Comparison of ENCODE assay signal across 17 cellular contexts in genomic region chr3:66604476-66604875, GRCh38.
"Had no signal": no experiment of that assay in that cellular context is flagged by ENCODE, and none has a peak within 500 bp of the region (broad histone marks: within the 10 kb centered on the region; RNA-seq: fewer than 3 reads in every experiment).

No MANE protein-coding gene starts in this region.

- ATAC-seq: effector memory CD8-positive, alpha-beta T cell; gastrocnemius medialis; heart right ventricle; naive thymus-derived CD4-positive, alpha-beta T cell; psoas muscle; stimulated activated effector memory CD8-positive, alpha-beta T cell treated with anti-CD3 and anti-CD28 coated beads, Interleukin-12 subunit alpha, Interleukin-12 subunit beta, amount 100 ng/mL, for 72 hours had no signal

- H3K9me3 Mint-ChIP-seq: dendritic cell treated with granulocyte-macrophage colony-stimulating factor and Interleukin-4, amounts not matched to agents 40 ng/mL and 50 ng/mL, for 4 days; effector memory CD8-positive, alpha-beta T cell; stimulated activated effector memory CD8-positive, alpha-beta T cell treated with anti-CD3 and anti-CD28 coated beads, Interleukin-12 subunit alpha, Interleukin-12 subunit beta, amount 100 ng/mL, for 72 hours; stimulated activated naive CD8-positive, alpha-beta T cell treated with anti-CD3 and anti-CD28 coated beads, Interleukin-15, Interleukin-2, amounts not matched to agents 100 ng/mL and 50 ng/mL, for 24 hours had no signal

- H3K36me3 Mint-ChIP-seq: stimulated activated effector memory CD8-positive, alpha-beta T cell treated with anti-CD3 and anti-CD28 coated beads, Interleukin-12 subunit alpha, Interleukin-12 subunit beta, amount 100 ng/mL, for 72 hours had no signal

- H3K4me1 Mint-ChIP-seq: stimulated activated effector memory CD8-positive, alpha-beta T cell treated with anti-CD3 and anti-CD28 coated beads, Interleukin-12 subunit alpha, Interleukin-12 subunit beta, amount 100 ng/mL, for 72 hours had no signal

- DNase-seq: effector memory CD8-positive, alpha-beta T cell; gastrocnemius medialis; heart right ventricle; hypothalamus; kidney glomerular epithelial cell; mammary epithelial cell; naive thymus-derived CD4-positive, alpha-beta T cell; nephron progenitor cell; psoas muscle; retina; right lobe of liver; stimulated activated CD4-positive, alpha-beta T cell treated with anti-CD3 and anti-CD28 coated beads, Interleukin-4, amount 100 ng/mL, for 1 hour; stimulated activated CD8-positive, alpha-beta memory T cell treated with anti-CD3 and anti-CD28 coated beads, Interleukin-4, amount 100 ng/mL, for 48 hours; testis had no signal

- H3K4me3 Mint-ChIP-seq: dendritic cell treated with granulocyte-macrophage colony-stimulating factor and Interleukin-4, amounts not matched to agents 40 ng/mL and 50 ng/mL, for 4 days; effector memory CD8-positive, alpha-beta T cell; nephron progenitor cell; stimulated activated effector memory CD8-positive, alpha-beta T cell treated with anti-CD3 and anti-CD28 coated beads, Interleukin-12 subunit alpha, Interleukin-12 subunit beta, amount 100 ng/mL, for 72 hours; stimulated activated naive CD8-positive, alpha-beta T cell treated with anti-CD3 and anti-CD28 coated beads, Interleukin-15, Interleukin-2, amounts not matched to agents 100 ng/mL and 50 ng/mL, for 24 hours had no signal

- H3K27ac Mint-ChIP-seq: dendritic cell treated with granulocyte-macrophage colony-stimulating factor and Interleukin-4, amounts not matched to agents 40 ng/mL and 50 ng/mL, for 4 days; effector memory CD8-positive, alpha-beta T cell; nephron progenitor cell; stimulated activated effector memory CD8-positive, alpha-beta T cell treated with anti-CD3 and anti-CD28 coated beads, Interleukin-12 subunit alpha, Interleukin-12 subunit beta, amount 100 ng/mL, for 72 hours; stimulated activated naive CD8-positive, alpha-beta T cell treated with anti-CD3 and anti-CD28 coated beads, Interleukin-15, Interleukin-2, amounts not matched to agents 100 ng/mL and 50 ng/mL, for 24 hours had no signal
